Comparison of ENCODE assay signal across 12 cellular contexts in the genomic region with DNA sequence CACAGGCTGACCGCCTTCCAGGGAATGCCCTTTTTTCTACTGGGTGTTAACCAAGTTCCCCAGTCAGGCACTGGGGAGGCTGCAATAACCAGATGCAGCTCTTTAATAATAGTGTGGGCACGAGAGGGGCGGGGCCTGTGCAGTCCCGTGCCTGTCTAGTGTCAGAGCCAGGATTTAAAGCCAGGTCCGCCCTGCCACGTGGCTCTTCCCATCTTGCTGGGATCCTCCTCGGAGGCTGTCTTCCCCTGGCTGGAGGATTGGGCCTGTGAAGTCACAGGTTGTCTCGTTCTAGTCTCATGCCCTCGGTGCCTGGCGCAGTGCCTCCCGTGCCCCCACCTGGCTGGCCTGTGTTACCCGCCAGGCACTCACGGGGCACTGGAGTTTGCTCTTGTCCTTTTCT. TPM values are rescaled to one million over a fixed set of nuclear protein-coding genes. Genes with fewer than 3 reads are reported as not detected.
DNase-seq lines count a peak whose midpoint lies in the region; ATAC-seq and TF ChIP-seq lines count a peak whose summit lies in the region.
"Had no signal": no experiment of that assay in that cellular context is flagged by ENCODE, and none has a peak within 500 bp of the region (broad histone marks: within the 10 kb centered on the region; RNA-seq: fewer than 3 reads in every experiment).

No MANE protein-coding gene starts in this region.

- no peak overlapping the region for H3K4me3 ChIP-seq in SJSA1
- no peak overlapping the region for H3K4me3 ChIP-seq in fibroblast of mammary gland (ENCODE audit: control insufficient read depth, low read depth, low read length)
- H3K4me3 ChIP-seq in thyroid gland (replicated peaks in 1 of 3), result no peak overlapping the region
- no peak overlapping the region for H3K4me3 ChIP-seq in osteoblast (ENCODE audit: insufficient read depth, low read length)
- H3K4me3 ChIP-seq: breast epithelium had no signal

- no peak for TF ChIP-seq POLR2A in thyroid gland (IDR thresholded peaks at IDR 0.05)

- H3K4me2 ChIP-seq in osteoblast (ENCODE audit: insufficient read depth, low read length), result no peak overlapping the region

- no peaks in the 10 kb centered on the region for H3K79me2 ChIP-seq in osteoblast (ENCODE audit: insufficient read depth, low read length)

- peaks cover 25% of the 10 kb centered on the region for H3K4me1 ChIP-seq in SJSA1 (replicated peaks)
- peaks cover 14 to 54% of the 10 kb centered on the region in 2 donors for H3K4me1 ChIP-seq in thyroid gland
- peaks cover 6% of the 10 kb centered on the region for H3K4me1 ChIP-seq in osteoblast (ENCODE audit: insufficient read depth, low read length)

- DNase-seq in SJSA1 (ENCODE audit: low read depth in 1 of 2, low spot score in 2 of 2) (no peak), fibroblast of mammary gland (ENCODE audit: low read depth) (peak; percentile 49), myocyte (ENCODE audit: low read depth) (peak; percentile 59), thyroid gland (no peak), SK-N-DZ (ENCODE audit: low spot score) (no peak), HT-29 (ENCODE audit: low spot score) (no peak), osteoblast (ENCODE audit: insufficient read length, low spot score, missing footprints) (no peak)
- DNase-seq: activated CD4-positive, alpha-beta T cell treated with anti-CD3 and anti-CD28 coated beads for 4 hours; naive thymus-derived CD4-positive, alpha-beta T cell had no signal

- intact Hi-C loops in thyroid gland (cut with DNase I), result no loop called here

- no peaks in the 10 kb centered on the region for H4K20me1 ChIP-seq in osteoblast (ENCODE audit: insufficient read depth, low read length)

- no peak overlapping the region for H2AFZ ChIP-seq in osteoblast (ENCODE audit: low read length)

- H3K27me3 ChIP-seq in SJSA1 (replicated peaks) (no peaks in the 10 kb centered on the region), thyroid gland (no peaks in the 10 kb centered on the region), osteoblast (ENCODE audit: insufficient read depth, low read length) (no peaks in the 10 kb centered on the region)
- H3K27me3 ChIP-seq: breast epithelium had no signal

- ATAC-seq in HG02973 (IDR thresholded peaks at IDR 0.05; ENCODE audit: unreplicated experiment), result no peak
- ATAC-seq: naive thymus-derived CD4-positive, alpha-beta T cell had no signal

- peaks cover 69% of the 10 kb centered on the region for H3K36me3 ChIP-seq in SJSA1
- H3K36me3 ChIP-seq in thyroid gland, result peaks cover 9 to 26% of the 10 kb centered on the region in 2 donors
- H3K36me3 ChIP-seq in osteoblast (ENCODE audit: insufficient read depth, low read length), result peaks cover 2% of the 10 kb centered on the region
- H3K36me3 ChIP-seq: breast epithelium had no signal

- WGBS in thyroid gland, 2 donors, result 79 to 85% methylated on average over 10 to 13 of the region's 13 CpGs

- H3K27ac ChIP-seq in SJSA1 (peak overlapping the region; percentile 74), thyroid gland (peak overlapping the region in 2 of 3 donors; percentile 40 to 71), osteoblast (ENCODE audit: low read depth, low read length) (no peak overlapping the region)
- H3K27ac ChIP-seq: HL-60 had no signal

- TF ChIP-seq CTCF in fibroblast of mammary gland (conservative IDR thresholded peaks at IDR 0.05; ENCODE audit: control insufficient read depth, insufficient read depth, low read depth, low read length) (no peak), thyroid gland (IDR thresholded peaks at IDR 0.05) (no peak), osteoblast (IDR thresholded peaks at IDR 0.05; ENCODE audit: extremely low read depth, low read depth, low read length) (no peak)

- H3K9me3 ChIP-seq in SJSA1 (replicated peaks) (no peaks in the 10 kb centered on the region), thyroid gland (no peaks in the 10 kb centered on the region), osteoblast (ENCODE audit: low read depth, low read length) (no peaks in the 10 kb centered on the region)
- H3K9me3 ChIP-seq: breast epithelium had no signal

RNA-seq across cellular contexts. Expression of a gene that starts 25.2 kb away (rescaled TPM):
- 13.5 and 17.2 TPM in 2 replicates for total RNA-seq in SJSA1 (2014; rRNA removed; shearing (Covaris generic))
- total RNA-seq in myocyte, result 110 and 115 TPM in 2 replicates
- polyA plus RNA-seq in myocyte (2012), result 116 TPM
- 10 to 100 TPM; 25.4 to 38.2 (median 34.9) TPM for total RNA-seq in thyroid gland
- 20.5 and 25.9 TPM in 2 replicates for polyA plus RNA-seq in SK-N-DZ (2014; cell fraction: cytosol; rRNA removed)
- polyA plus RNA-seq in SK-N-DZ (2014; cell fraction: nucleus; rRNA removed), result 30.2 and 33.7 TPM in 2 replicates
- total RNA-seq in HT-29 (2014; rRNA removed; shearing (Covaris generic)), result 29.3 and 32.8 TPM in 2 replicates
- total RNA-seq in osteoblast, result 25.3 and 32.1 TPM in 2 replicates

RNA-seq across cellular contexts. Expression of a gene that starts 54.2 kb away (rescaled TPM):
- total RNA-seq in SJSA1 (2014; rRNA removed; shearing (Covaris generic)), result 82.8 and 115 TPM in 2 replicates
- 205 and 262 TPM in 2 replicates for total RNA-seq in myocyte
- polyA plus RNA-seq in myocyte (2012), result 93.0 TPM
- 100 to 1,000 TPM; 141 to 341 (median 285) TPM for total RNA-seq in thyroid gland
- polyA plus RNA-seq in SK-N-DZ (2014; cell fraction: cytosol; rRNA removed), result 69.4 and 75.5 TPM in 2 replicates
- 98.1 and 107 TPM in 2 replicates for polyA plus RNA-seq in SK-N-DZ (2014; cell fraction: nucleus; rRNA removed)
- total RNA-seq in HT-29 (2014; rRNA removed; shearing (Covaris generic)), result 222 and 263 TPM in 2 replicates
- 70.4 and 73.1 TPM in 2 replicates for total RNA-seq in osteoblast

Comparison
In these comparisons a context has a peak if more than half of its experiments do, and no peak if none do; other contexts are left out.
1. DNase-seq: peak in fibroblast of mammary gland (single experiment) and myocyte (single experiment); none in SJSA1 (0 of 2), thyroid gland (0 of 2), SK-N-DZ (single experiment), HT-29 (single experiment) and osteoblast (single experiment).